In the genomic region with DNA sequence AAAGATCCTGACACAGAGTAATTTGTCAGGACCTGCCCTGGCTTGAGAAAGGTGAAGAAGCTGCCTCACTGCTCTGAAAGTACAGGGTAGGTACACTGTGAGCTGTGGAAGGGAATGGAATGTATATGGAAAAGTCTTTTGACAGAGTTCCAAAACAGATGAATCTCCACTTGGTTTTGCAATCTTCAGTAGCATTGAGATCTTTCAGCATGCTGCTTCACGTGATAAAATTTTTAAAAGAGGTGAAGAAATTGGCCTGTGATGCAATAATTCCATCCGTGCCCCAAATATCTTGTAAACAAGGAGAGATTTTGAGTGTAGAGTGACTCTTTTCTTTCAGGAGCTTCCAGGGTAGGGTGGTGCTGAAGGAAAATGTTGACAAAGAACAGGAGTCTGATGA, we compare ENCODE assay signal across 18 cellular contexts.
DNase-seq lines count a peak whose midpoint lies in the region; TF ChIP-seq lines count a peak whose summit lies in the region.
"Had no signal": no experiment of that assay in that cellular context is flagged by ENCODE, and none has a peak within 500 bp of the region (broad histone marks: within the 10 kb centered on the region; RNA-seq: fewer than 3 reads in every experiment).

No MANE protein-coding gene starts in this region.

- H3K9me3 Mint-ChIP-seq in progenitor cell of endocrine pancreas (ENCODE audit: low read depth) (no peaks in the 10 kb centered on the region), osteocyte (ENCODE audit: unreplicated experiment) (no peaks in the 10 kb centered on the region)
- H3K9me3 Mint-ChIP-seq: CD4-positive, CD25-positive, alpha-beta regulatory T cell; GM23338 had no signal

- DNase-seq in EH (ENCODE audit: low read depth), result peak; percentile 73
- peak; percentile 20 for DNase-seq in RPMI7951 (ENCODE audit: low read depth)
- DNase-seq in fibroblast of mammary gland (ENCODE audit: low read depth), result peak; percentile 88
- DNase-seq in renal cortical epithelial cell (ENCODE audit: low read depth), result peak; percentile 28
- no peak for DNase-seq in progenitor cell of endocrine pancreas (ENCODE audit: low spot score, unreplicated experiment)
- no peak for DNase-seq in osteocyte (ENCODE audit: extremely low spot score, unreplicated experiment)
- DNase-seq in amygdala (lab: John Stamatoyannopoulos, UW), result no peak
- no peak for DNase-seq in stimulated activated CD4-positive, alpha-beta T cell treated with anti-CD3 and anti-CD28 coated beads, Interleukin-4, amount 100 ng/mL, for 1 hour
- DNase-seq: activated CD8-positive, alpha-beta memory T cell treated with anti-CD3 and anti-CD28 coated beads, Interleukin-2, amount 50 U/mL, for 48 hours; CD4-positive, CD25-positive, alpha-beta regulatory T cell; cortex of kidney; foreskin melanocyte; Karpas-422; NCI-H1694 treated with DMSO at 0.1 percent for 48 hours; NCI-H510A treated with DMSO at 0.1 percent for 48 hours; pancreas; transverse colon had no signal

- H3K4me3 Mint-ChIP-seq in progenitor cell of endocrine pancreas (ENCODE audit: low read depth) (no peak overlapping the region), osteocyte (ENCODE audit: unreplicated experiment) (no peak overlapping the region)
- H3K4me3 Mint-ChIP-seq: CD4-positive, CD25-positive, alpha-beta regulatory T cell; GM23338 had no signal

- no peaks in the 10 kb centered on the region for H3K4me1 Mint-ChIP-seq in progenitor cell of endocrine pancreas (ENCODE audit: low read depth)
- no peaks in the 10 kb centered on the region for H3K4me1 Mint-ChIP-seq in osteocyte (ENCODE audit: unreplicated experiment)
- H3K4me1 Mint-ChIP-seq: CD4-positive, CD25-positive, alpha-beta regulatory T cell; GM23338 had no signal

- H3K27me3 Mint-ChIP-seq in progenitor cell of endocrine pancreas, result no peaks in the 10 kb centered on the region
- H3K27me3 Mint-ChIP-seq in osteocyte (ENCODE audit: unreplicated experiment), result peaks cover 2% of the 10 kb centered on the region
- H3K27me3 Mint-ChIP-seq: CD4-positive, CD25-positive, alpha-beta regulatory T cell had no signal

- no peaks in the 10 kb centered on the region for H3K36me3 Mint-ChIP-seq in progenitor cell of endocrine pancreas (ENCODE audit: insufficient read depth)
- no peaks in the 10 kb centered on the region for H3K36me3 Mint-ChIP-seq in osteocyte (ENCODE audit: unreplicated experiment)
- H3K36me3 Mint-ChIP-seq: CD4-positive, CD25-positive, alpha-beta regulatory T cell had no signal

- TF ChIP-seq CTCF in fibroblast of mammary gland (conservative IDR thresholded peaks at IDR 0.05; ENCODE audit: control insufficient read depth, insufficient read depth, low read depth, low read length), result no peak
- no peak for TF ChIP-seq CTCF in progenitor cell of endocrine pancreas (IDR thresholded peaks at IDR 0.05; ENCODE audit: unreplicated experiment)
- TF ChIP-seq CTCF in osteocyte (IDR thresholded peaks at IDR 0.05), result no peak

- H3K4me3 ChIP-seq in fibroblast of mammary gland (ENCODE audit: control insufficient read depth, low read depth, low read length), result no peak overlapping the region
- H3K4me3 ChIP-seq: GM23338, pancreas, transverse colon had no signal

- H3K27ac Mint-ChIP-seq in progenitor cell of endocrine pancreas (no peak overlapping the region), osteocyte (ENCODE audit: unreplicated experiment) (no peak overlapping the region)
- H3K27ac Mint-ChIP-seq: CD4-positive, CD25-positive, alpha-beta regulatory T cell; GM23338 had no signal

Comparison
In these comparisons a context has a peak if more than half of its experiments do, and no peak if none do; other contexts are left out.
1. DNase-seq: peak in EH (single experiment), RPMI7951 (single experiment), fibroblast of mammary gland (single experiment) and renal cortical epithelial cell (single experiment); none in progenitor cell of endocrine pancreas (single experiment), osteocyte (single experiment), amygdala (0 of 56) and stimulated activated CD4-positive, alpha-beta T cell treated with anti-CD3 and anti-CD28 coated beads, Interleukin-4, amount 100 ng/mL, for 1 hour (single experiment).